In genomic region chr3:61857297-61857696, GRCh38 we compare ENCODE assay signal across 29 cellular contexts.
"Had no signal": no experiment of that assay in that cellular context is flagged by ENCODE, and none has a peak within 500 bp of the region (broad histone marks: within the 10 kb centered on the region; RNA-seq: fewer than 3 reads in every experiment).

No MANE protein-coding gene starts in this region.

- H3K4me3 Mint-ChIP-seq: activated CD4-positive, alpha-beta T cell treated with anti-CD3 and anti-CD28 coated beads, Interleukin-2, amount 10 ng/mL, durations not matched to agents 7 days and 5 days; activated CD8-positive, alpha-beta memory T cell treated with anti-CD3 and anti-CD28 coated beads, Interleukin-2, amount 10 ng/mL, durations not matched to agents 7 days and 5 days; activated CD8-positive, alpha-beta T cell treated with anti-CD3 and anti-CD28 coated beads, Interleukin-2, amount 10 ng/mL, durations not matched to agents 7 days and 5 days; activated naive CD4-positive, alpha-beta T cell treated with anti-CD3 and anti-CD28 coated beads, Interleukin-2, amount 50 U/mL, for 24 hours; activated naive CD8-positive, alpha-beta T cell treated with anti-CD3 and anti-CD28 coated beads, Interleukin-2, amount 50 U/mL, for 24 hours; central memory CD8-positive, alpha-beta T cell; naive B cell; stimulated activated memory B cell treated with anti-CD40 and anti-IgM and Interleukin-4, amounts not matched to agents 10 μg/mL and 1 μg/mL and 100 μg/mL, for 72 hours; stimulated activated naive CD8-positive, alpha-beta T cell treated with anti-CD3 and anti-CD28 coated beads, Interleukin-15, amount 100 ng/mL, for 72 hours; WTC11 had no signal

- H3K9me3 Mint-ChIP-seq: activated CD4-positive, alpha-beta T cell treated with anti-CD3 and anti-CD28 coated beads, Interleukin-2, amount 10 ng/mL, durations not matched to agents 7 days and 5 days; activated T-helper 2 cell treated with anti-CD3 and anti-CD28 coated beads, Interferon-gamma antibody, Interleukin-2, Interleukin-4, amounts not matched to agents 10 μg/mL and 5 μg/mL and 100 μg/mL, durations not matched to agents 14 hours and 24 hours and 36 hours; stimulated activated naive CD8-positive, alpha-beta T cell treated with anti-CD3 and anti-CD28 coated beads, Interleukin-15, amount 100 ng/mL, for 72 hours had no signal

- H3K4me3 ChIP-seq: gastroesophageal sphincter, hepatocyte, ovary, right lobe of liver, skin epidermis, upper lobe of left lung, vagina had no signal

- H3K27ac Mint-ChIP-seq: activated CD4-positive, alpha-beta T cell treated with anti-CD3 and anti-CD28 coated beads, Interleukin-2, amount 10 ng/mL, durations not matched to agents 7 days and 5 days; activated CD8-positive, alpha-beta memory T cell treated with anti-CD3 and anti-CD28 coated beads, Interleukin-2, amount 10 ng/mL, durations not matched to agents 7 days and 5 days; activated CD8-positive, alpha-beta T cell treated with anti-CD3 and anti-CD28 coated beads, Interleukin-2, amount 10 ng/mL, durations not matched to agents 7 days and 5 days; activated naive CD4-positive, alpha-beta T cell treated with anti-CD3 and anti-CD28 coated beads, Interleukin-2, amount 50 U/mL, for 24 hours; activated naive CD8-positive, alpha-beta T cell treated with anti-CD3 and anti-CD28 coated beads, Interleukin-2, amount 50 U/mL, for 24 hours; activated T-helper 2 cell treated with anti-CD3 and anti-CD28 coated beads, Interferon-gamma antibody, Interleukin-2, Interleukin-4, amounts not matched to agents 10 μg/mL and 5 μg/mL and 100 μg/mL, durations not matched to agents 14 hours and 24 hours and 36 hours; naive B cell; progenitor cell of endocrine pancreas; stimulated activated memory B cell treated with anti-CD40 and anti-IgM and Interleukin-4, amounts not matched to agents 10 μg/mL and 1 μg/mL and 100 μg/mL, for 72 hours; stimulated activated naive CD8-positive, alpha-beta T cell treated with anti-CD3 and anti-CD28 coated beads, Interleukin-15, amount 100 ng/mL, for 72 hours; WTC11 had no signal

- H3K4me1 ChIP-seq: right lobe of liver, vagina had no signal

- H3K9me3 ChIP-seq: gastroesophageal sphincter, ovary, right lobe of liver, upper lobe of left lung, vagina had no signal

- H3K36me3 Mint-ChIP-seq: activated CD8-positive, alpha-beta memory T cell treated with anti-CD3 and anti-CD28 coated beads, Interleukin-2, amount 10 ng/mL, durations not matched to agents 7 days and 5 days; activated naive CD4-positive, alpha-beta T cell treated with anti-CD3 and anti-CD28 coated beads, Interleukin-2, amount 50 U/mL, for 24 hours; naive B cell; stimulated activated memory B cell treated with anti-CD40 and anti-IgM and Interleukin-4, amounts not matched to agents 10 μg/mL and 1 μg/mL and 100 μg/mL, for 72 hours had no signal

- H3K36me3 ChIP-seq: gastroesophageal sphincter, ovary, right lobe of liver, upper lobe of left lung, vagina had no signal

- H3K27me3 ChIP-seq: gastroesophageal sphincter, hepatocyte, ovary, right lobe of liver, upper lobe of left lung, vagina had no signal

- H3K27ac ChIP-seq: gastroesophageal sphincter, hepatocyte, ovary, right lobe of liver, skin epidermis, upper lobe of left lung, vagina had no signal

- H3K4me1 Mint-ChIP-seq: activated CD4-positive, alpha-beta T cell treated with anti-CD3 and anti-CD28 coated beads, Interleukin-2, amount 10 ng/mL, durations not matched to agents 7 days and 5 days; activated CD8-positive, alpha-beta memory T cell treated with anti-CD3 and anti-CD28 coated beads, Interleukin-2, amount 10 ng/mL, durations not matched to agents 7 days and 5 days; activated naive CD4-positive, alpha-beta T cell treated with anti-CD3 and anti-CD28 coated beads, Interleukin-2, amount 50 U/mL, for 24 hours; activated naive CD8-positive, alpha-beta T cell treated with anti-CD3 and anti-CD28 coated beads, Interleukin-2, amount 50 U/mL, for 24 hours; central memory CD8-positive, alpha-beta T cell; naive B cell; stimulated activated memory B cell treated with anti-CD40 and anti-IgM and Interleukin-4, amounts not matched to agents 10 μg/mL and 1 μg/mL and 100 μg/mL, for 72 hours; stimulated activated naive CD8-positive, alpha-beta T cell treated with anti-CD3 and anti-CD28 coated beads, Interleukin-15, amount 100 ng/mL, for 72 hours had no signal

- DNase-seq: activated CD4-positive, alpha-beta T cell treated with anti-CD3 and anti-CD28 coated beads for 1 hour; activated CD4-positive, alpha-beta T cell treated with anti-CD3 and anti-CD28 coated beads, Interleukin-2, amount 10 ng/mL, durations not matched to agents 7 days and 5 days; activated CD8-positive, alpha-beta memory T cell treated with anti-CD3 and anti-CD28 coated beads, Interleukin-2, amount 10 ng/mL, durations not matched to agents 7 days and 5 days; activated CD8-positive, alpha-beta T cell treated with anti-CD3 and anti-CD28 coated beads, Interleukin-2, amount 10 ng/mL, durations not matched to agents 7 days and 5 days; activated naive CD8-positive, alpha-beta T cell treated with anti-CD3 and anti-CD28 coated beads, Interleukin-2, amount 50 U/mL, for 24 hours; activated T-cell treated with anti-CD3 and anti-CD28 coated beads, Interleukin-2, amount 50 U/mL, for 48 hours; effector CD8-positive, alpha-beta T cell; islet precursor cell; left cardiac atrium; mammary epithelial cell; naive B cell; ovary; right lobe of liver; stimulated activated CD4-positive, alpha-beta T cell treated with anti-CD3 and anti-CD28 coated beads, Interleukin-4, amount 100 ng/mL, for 24 hours; stimulated activated naive CD8-positive, alpha-beta T cell treated with anti-CD3 and anti-CD28 coated beads, Interleukin-15, amount 100 ng/mL, for 72 hours; substantia nigra; T-helper 2 cell; upper lobe of left lung had no signal

- ATAC-seq: activated CD8-positive, alpha-beta memory T cell treated with anti-CD3 and anti-CD28 coated beads, Interleukin-2, amount 10 ng/mL, durations not matched to agents 7 days and 5 days; activated CD8-positive, alpha-beta T cell treated with anti-CD3 and anti-CD28 coated beads, Interleukin-2, amount 10 ng/mL, durations not matched to agents 7 days and 5 days; activated naive CD8-positive, alpha-beta T cell treated with anti-CD3 and anti-CD28 coated beads, Interleukin-2, amount 50 U/mL, for 24 hours; esophagus mucosa; gastroesophageal sphincter; stimulated activated memory B cell treated with anti-CD40 and anti-IgM and Interleukin-4, amounts not matched to agents 10 μg/mL and 1 μg/mL and 100 μg/mL, for 72 hours; stimulated activated naive CD8-positive, alpha-beta T cell treated with anti-CD3 and anti-CD28 coated beads, Interleukin-15, amount 100 ng/mL, for 72 hours; WTC11 had no signal

- H3K27me3 Mint-ChIP-seq: activated CD8-positive, alpha-beta memory T cell treated with anti-CD3 and anti-CD28 coated beads, Interleukin-2, amount 10 ng/mL, durations not matched to agents 7 days and 5 days; activated naive CD8-positive, alpha-beta T cell treated with anti-CD3 and anti-CD28 coated beads, Interleukin-2, amount 50 U/mL, for 24 hours; central memory CD8-positive, alpha-beta T cell; progenitor cell of endocrine pancreas; stimulated activated memory B cell treated with anti-CD40 and anti-IgM and Interleukin-4, amounts not matched to agents 10 μg/mL and 1 μg/mL and 100 μg/mL, for 72 hours had no signal
